2 cellular contexts compared by ENCODE assay signal in genomic region chr6:15804461-15804784, GRCh38.
TF ChIP-seq lines count a peak whose summit lies in the region.

No MANE protein-coding gene starts in this region.

TF ChIP-seq in IMR-90, 13 proteins besides CTCF, POLR2A, EP300 and RAD21:
- no peak for TF ChIP-seq ELK1 (IDR thresholded peaks at IDR 0.05; ENCODE audit: borderline replicate concordance, low read depth, low read length)
- TF ChIP-seq MAFK (IDR thresholded peaks at IDR 0.05; ENCODE audit: low read depth, low read length) = no peak
- TF ChIP-seq CHD1 (IDR thresholded peaks at IDR 0.05; ENCODE audit: low read depth, low read length) = no peak
- no peak for TF ChIP-seq CEBPB (IDR thresholded peaks at IDR 0.05; ENCODE audit: low read depth, low read length)
- no peak for TF ChIP-seq USF2 (IDR thresholded peaks at IDR 0.05; ENCODE audit: low read depth, low read length)
- no peak for TF ChIP-seq MAZ (IDR thresholded peaks at IDR 0.05; ENCODE audit: borderline replicate concordance, low read depth, low read length)
- no peak for TF ChIP-seq SMC3 (IDR thresholded peaks at IDR 0.05; ENCODE audit: low read depth, low read length)
- TF ChIP-seq MXI1 (IDR thresholded peaks at IDR 0.05; ENCODE audit: borderline replicate concordance, low read depth, low read length) = no peak
- no peak for TF ChIP-seq FOS (IDR thresholded peaks at IDR 0.05; ENCODE audit: low read depth, low read length)

TF ChIP-seq in K562, 482 proteins besides CTCF, POLR2A, EP300 and RAD21 (continued from another document):
- TF ChIP-seq BACH1 (tag; IDR thresholded peaks at IDR 0.05) = no peak
- no peak for TF ChIP-seq TSHZ1 (CRISPR knock-in tag; IDR thresholded peaks at IDR 0.05)
- TF ChIP-seq DNMT1 (IDR thresholded peaks at IDR 0.05) = no peak
- TF ChIP-seq GTF2E2 (tag; IDR thresholded peaks at IDR 0.05) = no peak
- no peak for TF ChIP-seq ZNF253 (CRISPR knock-in tag; conservative IDR thresholded peaks at IDR 0.05)
- no peak for TF ChIP-seq POLR2AphosphoS2 (IDR thresholded peaks at IDR 0.05; ENCODE audit: low read length)
- TF ChIP-seq RFX5 (IDR thresholded peaks at IDR 0.05; ENCODE audit: low read depth, low read length) = no peak
- no peak for TF ChIP-seq ZBTB43 (CRISPR knock-in tag; IDR thresholded peaks at IDR 0.05)
- TF ChIP-seq FOXJ2 (tag; IDR thresholded peaks at IDR 0.05) = no peak
- no peak for TF ChIP-seq POLR2G (IDR thresholded peaks at IDR 0.05; ENCODE audit: low read depth, low read length)
- no peak for TF ChIP-seq ZNF384 (IDR thresholded peaks at IDR 0.05; ENCODE audit: low read depth, low read length)
TF ChIP-seq in K562: peak in this region for 0.
